In the genomic region with DNA sequence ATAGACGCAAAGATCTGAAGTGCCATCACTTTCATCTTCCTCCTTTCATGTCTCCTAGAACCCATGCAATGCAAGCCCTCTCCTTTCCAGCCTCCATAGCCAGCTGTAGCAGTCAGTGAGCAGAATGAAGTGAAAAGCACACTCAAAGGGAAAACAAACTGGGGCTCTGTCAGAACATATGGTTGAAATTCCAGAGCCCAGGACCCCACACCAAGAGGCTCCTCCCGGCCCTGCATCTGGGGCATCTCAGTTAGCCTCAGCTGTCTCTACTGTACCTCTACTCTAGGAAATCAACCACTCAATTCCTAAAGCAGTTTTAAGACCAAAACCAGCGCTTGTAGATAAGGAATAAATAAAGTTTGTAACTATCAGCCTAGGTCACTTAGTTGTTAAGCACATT, we compare ENCODE assay signal across 2 cellular contexts.
TF ChIP-seq lines count a peak whose summit lies in the region.

No MANE protein-coding gene starts in this region.

TF ChIP-seq in GM23338, 12 proteins besides CTCF, POLR2A, EP300 and RAD21 (continues in another document):
- TF ChIP-seq, protein P1, sequence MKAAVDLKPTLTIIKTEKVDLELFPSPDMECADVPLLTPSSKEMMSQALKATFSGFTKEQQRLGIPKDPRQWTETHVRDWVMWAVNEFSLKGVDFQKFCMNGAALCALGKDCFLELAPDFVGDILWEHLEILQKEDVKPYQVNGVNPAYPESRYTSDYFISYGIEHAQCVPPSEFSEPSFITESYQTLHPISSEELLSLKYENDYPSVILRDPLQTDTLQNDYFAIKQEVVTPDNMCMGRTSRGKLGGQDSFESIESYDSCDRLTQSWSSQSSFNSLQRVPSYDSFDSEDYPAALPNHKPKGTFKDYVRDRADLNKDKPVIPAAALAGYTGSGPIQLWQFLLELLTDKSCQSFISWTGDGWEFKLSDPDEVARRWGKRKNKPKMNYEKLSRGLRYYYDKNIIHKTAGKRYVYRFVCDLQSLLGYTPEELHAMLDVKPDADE (IDR thresholded peaks at IDR 0.05): no peak
- TF ChIP-seq NANOG (IDR thresholded peaks at IDR 0.05; ENCODE audit: borderline replicate concordance) (no peak), ZNF114 (CRISPR knock-in tag; IDR thresholded peaks at IDR 0.05) (no peak), EZH2phosphoT487 (IDR thresholded peaks at IDR 0.05; ENCODE audit: unreplicated experiment) (no peak), ZNF331 (CRISPR knock-in tag; IDR thresholded peaks at IDR 0.05; ENCODE audit: low read depth) (no peak), CREB1 (CRISPR knock-in tag; IDR thresholded peaks at IDR 0.05; ENCODE audit: low read depth) (no peak), POLR2AphosphoS5 (IDR thresholded peaks at IDR 0.05; ENCODE audit: low read depth) (no peak), STAT1 (IDR thresholded peaks at IDR 0.05; ENCODE audit: unreplicated experiment) (no peak), JUNB (IDR thresholded peaks at IDR 0.05; ENCODE audit: unreplicated experiment) (no peak), EZH2 (IDR thresholded peaks at IDR 0.05; ENCODE audit: low read depth, unreplicated experiment) (no peak)
- TF ChIP-seq, protein P2, sequence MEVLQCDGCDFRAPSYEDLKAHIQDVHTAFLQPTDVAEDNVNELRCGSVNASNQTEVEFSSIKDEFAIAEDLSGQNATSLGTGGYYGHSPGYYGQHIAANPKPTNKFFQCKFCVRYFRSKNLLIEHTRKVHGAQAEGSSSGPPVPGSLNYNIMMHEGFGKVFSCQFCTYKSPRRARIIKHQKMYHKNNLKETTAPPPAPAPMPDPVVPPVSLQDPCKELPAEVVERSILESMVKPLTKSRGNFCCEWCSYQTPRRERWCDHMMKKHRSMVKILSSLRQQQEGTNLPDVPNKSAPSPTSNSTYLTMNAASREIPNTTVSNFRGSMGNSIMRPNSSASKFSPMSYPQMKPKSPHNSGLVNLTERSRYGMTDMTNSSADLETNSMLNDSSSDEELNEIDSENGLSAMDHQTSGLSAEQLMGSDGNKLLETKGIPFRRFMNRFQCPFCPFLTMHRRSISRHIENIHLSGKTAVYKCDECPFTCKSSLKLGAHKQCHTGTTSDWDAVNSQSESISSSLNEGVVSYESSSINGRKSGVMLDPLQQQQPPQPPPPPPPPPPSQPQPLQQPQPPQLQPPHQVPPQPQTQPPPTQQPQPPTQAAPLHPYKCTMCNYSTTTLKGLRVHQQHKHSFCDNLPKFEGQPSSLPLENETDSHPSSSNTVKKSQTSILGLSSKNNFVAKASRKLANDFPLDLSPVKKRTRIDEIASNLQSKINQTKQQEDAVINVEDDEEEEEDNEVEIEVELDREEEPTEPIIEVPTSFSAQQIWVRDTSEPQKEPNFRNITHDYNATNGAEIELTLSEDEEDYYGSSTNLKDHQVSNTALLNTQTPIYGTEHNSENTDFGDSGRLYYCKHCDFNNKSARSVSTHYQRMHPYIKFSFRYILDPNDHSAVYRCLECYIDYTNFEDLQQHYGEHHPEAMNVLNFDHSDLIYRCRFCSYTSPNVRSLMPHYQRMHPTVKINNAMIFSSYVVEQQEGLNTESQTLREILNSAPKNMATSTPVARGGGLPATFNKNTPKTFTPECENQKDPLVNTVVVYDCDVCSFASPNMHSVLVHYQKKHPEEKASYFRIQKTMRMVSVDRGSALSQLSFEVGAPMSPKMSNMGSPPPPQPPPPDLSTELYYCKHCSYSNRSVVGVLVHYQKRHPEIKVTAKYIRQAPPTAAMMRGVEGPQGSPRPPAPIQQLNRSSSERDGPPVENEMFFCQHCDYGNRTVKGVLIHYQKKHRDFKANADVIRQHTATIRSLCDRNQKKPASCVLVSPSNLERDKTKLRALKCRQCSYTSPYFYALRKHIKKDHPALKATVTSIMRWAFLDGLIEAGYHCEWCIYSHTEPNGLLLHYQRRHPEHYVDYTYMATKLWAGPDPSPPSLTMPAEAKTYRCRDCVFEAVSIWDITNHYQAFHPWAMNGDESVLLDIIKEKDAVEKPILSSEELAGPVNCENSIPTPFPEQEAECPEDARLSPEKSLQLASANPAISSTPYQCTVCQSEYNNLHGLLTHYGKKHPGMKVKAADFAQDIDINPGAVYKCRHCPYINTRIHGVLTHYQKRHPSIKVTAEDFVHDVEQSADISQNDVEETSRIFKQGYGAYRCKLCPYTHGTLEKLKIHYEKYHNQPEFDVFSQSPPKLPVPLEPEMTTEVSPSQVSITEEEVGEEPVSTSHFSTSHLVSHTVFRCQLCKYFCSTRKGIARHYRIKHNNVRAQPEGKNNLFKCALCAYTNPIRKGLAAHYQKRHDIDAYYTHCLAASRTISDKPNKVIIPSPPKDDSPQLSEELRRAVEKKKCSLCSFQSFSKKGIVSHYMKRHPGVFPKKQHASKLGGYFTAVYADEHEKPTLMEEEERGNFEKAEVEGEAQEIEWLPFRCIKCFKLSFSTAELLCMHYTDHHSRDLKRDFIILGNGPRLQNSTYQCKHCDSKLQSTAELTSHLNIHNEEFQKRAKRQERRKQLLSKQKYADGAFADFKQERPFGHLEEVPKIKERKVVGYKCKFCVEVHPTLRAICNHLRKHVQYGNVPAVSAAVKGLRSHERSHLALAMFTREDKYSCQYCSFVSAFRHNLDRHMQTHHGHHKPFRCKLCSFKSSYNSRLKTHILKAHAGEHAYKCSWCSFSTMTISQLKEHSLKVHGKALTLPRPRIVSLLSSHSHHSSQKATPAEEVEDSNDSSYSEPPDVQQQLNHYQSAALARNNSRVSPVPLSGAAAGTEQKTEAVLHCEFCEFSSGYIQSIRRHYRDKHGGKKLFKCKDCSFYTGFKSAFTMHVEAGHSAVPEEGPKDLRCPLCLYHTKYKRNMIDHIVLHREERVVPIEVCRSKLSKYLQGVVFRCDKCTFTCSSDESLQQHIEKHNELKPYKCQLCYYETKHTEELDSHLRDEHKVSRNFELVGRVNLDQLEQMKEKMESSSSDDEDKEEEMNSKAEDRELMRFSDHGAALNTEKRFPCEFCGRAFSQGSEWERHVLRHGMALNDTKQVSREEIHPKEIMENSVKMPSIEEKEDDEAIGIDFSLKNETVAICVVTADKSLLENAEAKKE (CRISPR knock-in tag; IDR thresholded peaks at IDR 0.05): no peak

TF ChIP-seq in WTC11, 78 proteins besides CTCF, POLR2A, EP300 and RAD21:
- TF ChIP-seq, protein P3, sequence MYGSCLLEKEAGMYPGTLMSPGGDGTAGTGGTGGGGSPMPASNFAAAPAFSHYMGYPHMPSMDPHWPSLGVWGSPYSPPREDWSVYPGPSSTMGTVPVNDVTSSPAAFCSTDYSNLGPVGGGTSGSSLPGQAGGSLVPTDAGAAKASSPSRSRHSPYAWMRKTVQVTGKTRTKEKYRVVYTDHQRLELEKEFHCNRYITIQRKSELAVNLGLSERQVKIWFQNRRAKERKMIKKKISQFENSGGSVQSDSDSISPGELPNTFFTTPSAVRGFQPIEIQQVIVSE (CRISPR knock-in tag; IDR thresholded peaks at IDR 0.05; ENCODE audit: borderline replicate concordance): no peak
- TF ChIP-seq, protein P4, sequence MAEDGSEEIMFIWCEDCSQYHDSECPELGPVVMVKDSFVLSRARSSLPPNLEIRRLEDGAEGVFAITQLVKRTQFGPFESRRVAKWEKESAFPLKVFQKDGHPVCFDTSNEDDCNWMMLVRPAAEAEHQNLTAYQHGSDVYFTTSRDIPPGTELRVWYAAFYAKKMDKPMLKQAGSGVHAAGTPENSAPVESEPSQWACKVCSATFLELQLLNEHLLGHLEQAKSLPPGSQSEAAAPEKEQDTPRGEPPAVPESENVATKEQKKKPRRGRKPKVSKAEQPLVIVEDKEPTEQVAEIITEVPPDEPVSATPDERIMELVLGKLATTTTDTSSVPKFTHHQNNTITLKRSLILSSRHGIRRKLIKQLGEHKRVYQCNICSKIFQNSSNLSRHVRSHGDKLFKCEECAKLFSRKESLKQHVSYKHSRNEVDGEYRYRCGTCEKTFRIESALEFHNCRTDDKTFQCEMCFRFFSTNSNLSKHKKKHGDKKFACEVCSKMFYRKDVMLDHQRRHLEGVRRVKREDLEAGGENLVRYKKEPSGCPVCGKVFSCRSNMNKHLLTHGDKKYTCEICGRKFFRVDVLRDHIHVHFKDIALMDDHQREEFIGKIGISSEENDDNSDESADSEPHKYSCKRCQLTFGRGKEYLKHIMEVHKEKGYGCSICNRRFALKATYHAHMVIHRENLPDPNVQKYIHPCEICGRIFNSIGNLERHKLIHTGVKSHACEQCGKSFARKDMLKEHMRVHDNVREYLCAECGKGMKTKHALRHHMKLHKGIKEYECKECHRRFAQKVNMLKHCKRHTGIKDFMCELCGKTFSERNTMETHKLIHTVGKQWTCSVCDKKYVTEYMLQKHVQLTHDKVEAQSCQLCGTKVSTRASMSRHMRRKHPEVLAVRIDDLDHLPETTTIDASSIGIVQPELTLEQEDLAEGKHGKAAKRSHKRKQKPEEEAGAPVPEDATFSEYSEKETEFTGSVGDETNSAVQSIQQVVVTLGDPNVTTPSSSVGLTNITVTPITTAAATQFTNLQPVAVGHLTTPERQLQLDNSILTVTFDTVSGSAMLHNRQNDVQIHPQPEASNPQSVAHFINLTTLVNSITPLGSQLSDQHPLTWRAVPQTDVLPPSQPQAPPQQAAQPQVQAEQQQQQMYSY (CRISPR knock-in tag; IDR thresholded peaks at IDR 0.05): no peak
- TF ChIP-seq, protein P5, sequence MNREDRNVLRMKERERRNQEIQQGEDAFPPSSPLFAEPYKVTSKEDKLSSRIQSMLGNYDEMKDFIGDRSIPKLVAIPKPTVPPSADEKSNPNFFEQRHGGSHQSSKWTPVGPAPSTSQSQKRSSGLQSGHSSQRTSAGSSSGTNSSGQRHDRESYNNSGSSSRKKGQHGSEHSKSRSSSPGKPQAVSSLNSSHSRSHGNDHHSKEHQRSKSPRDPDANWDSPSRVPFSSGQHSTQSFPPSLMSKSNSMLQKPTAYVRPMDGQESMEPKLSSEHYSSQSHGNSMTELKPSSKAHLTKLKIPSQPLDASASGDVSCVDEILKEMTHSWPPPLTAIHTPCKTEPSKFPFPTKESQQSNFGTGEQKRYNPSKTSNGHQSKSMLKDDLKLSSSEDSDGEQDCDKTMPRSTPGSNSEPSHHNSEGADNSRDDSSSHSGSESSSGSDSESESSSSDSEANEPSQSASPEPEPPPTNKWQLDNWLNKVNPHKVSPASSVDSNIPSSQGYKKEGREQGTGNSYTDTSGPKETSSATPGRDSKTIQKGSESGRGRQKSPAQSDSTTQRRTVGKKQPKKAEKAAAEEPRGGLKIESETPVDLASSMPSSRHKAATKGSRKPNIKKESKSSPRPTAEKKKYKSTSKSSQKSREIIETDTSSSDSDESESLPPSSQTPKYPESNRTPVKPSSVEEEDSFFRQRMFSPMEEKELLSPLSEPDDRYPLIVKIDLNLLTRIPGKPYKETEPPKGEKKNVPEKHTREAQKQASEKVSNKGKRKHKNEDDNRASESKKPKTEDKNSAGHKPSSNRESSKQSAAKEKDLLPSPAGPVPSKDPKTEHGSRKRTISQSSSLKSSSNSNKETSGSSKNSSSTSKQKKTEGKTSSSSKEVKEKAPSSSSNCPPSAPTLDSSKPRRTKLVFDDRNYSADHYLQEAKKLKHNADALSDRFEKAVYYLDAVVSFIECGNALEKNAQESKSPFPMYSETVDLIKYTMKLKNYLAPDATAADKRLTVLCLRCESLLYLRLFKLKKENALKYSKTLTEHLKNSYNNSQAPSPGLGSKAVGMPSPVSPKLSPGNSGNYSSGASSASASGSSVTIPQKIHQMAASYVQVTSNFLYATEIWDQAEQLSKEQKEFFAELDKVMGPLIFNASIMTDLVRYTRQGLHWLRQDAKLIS (CRISPR knock-in tag; IDR thresholded peaks at IDR 0.05; ENCODE audit: borderline replicate concordance): no peak
- TF ChIP-seq CREB1 (CRISPR knock-in tag; IDR thresholded peaks at IDR 0.05) (no peak), PRRX2 (CRISPR knock-in tag; IDR thresholded peaks at IDR 0.05) (no peak)
